ENCODE assay signal across 25 cellular contexts in genomic region chr1:211965108-211965805, GRCh38.
"Had no signal": no experiment of that assay in that cellular context is flagged by ENCODE, and none has a peak within 500 bp of the region (broad histone marks: within the 10 kb centered on the region; RNA-seq: fewer than 3 reads in every experiment).

No MANE protein-coding gene starts in this region.

- H3K4me3 ChIP-seq: breast epithelium, lower lobe of right lung, right atrium auricular region, skin epidermis, tibial nerve, vagina had no signal

- H3K9me3 ChIP-seq: breast epithelium, lower lobe of right lung, right atrium auricular region, tibial nerve, vagina had no signal

- H3K4me1 ChIP-seq: breast epithelium, lower lobe of right lung, right atrium auricular region, tibial nerve, vagina had no signal

- H3K4me1 Mint-ChIP-seq: mesothelial cell of epicardium had no signal

- ATAC-seq: activated naive CD8-positive, alpha-beta T cell treated with anti-CD3 and anti-CD28 coated beads, Interleukin-2, amount 50 U/mL, for 24 hours; activated T-helper 17 cell treated with anti-CD3 and anti-CD28 coated beads, Interleukin-2, amount 50 U/mL, for 72 hours; effector memory CD8-positive, alpha-beta T cell; left colon; lower lobe of right lung had no signal

- H3K9me3 Mint-ChIP-seq: activated naive CD4-positive, alpha-beta T cell treated with anti-CD3 and anti-CD28 coated beads for 36 hours; activated T-helper 17 cell treated with anti-CD3 and anti-CD28 coated beads, Interleukin-2, amount 50 U/mL, for 72 hours; dendritic cell treated with granulocyte-macrophage colony-stimulating factor and Interleukin-4, amounts not matched to agents 40 ng/mL and 50 ng/mL, for 4 days; effector memory CD8-positive, alpha-beta T cell had no signal

- H3K27ac Mint-ChIP-seq: activated naive CD4-positive, alpha-beta T cell treated with anti-CD3 and anti-CD28 coated beads for 36 hours; activated naive CD8-positive, alpha-beta T cell treated with anti-CD3 and anti-CD28 coated beads, Interleukin-2, amount 50 U/mL, for 24 hours; activated T-helper 17 cell treated with anti-CD3 and anti-CD28 coated beads, Interleukin-2, amount 50 U/mL, for 72 hours; dendritic cell treated with granulocyte-macrophage colony-stimulating factor and Interleukin-4, amounts not matched to agents 40 ng/mL and 50 ng/mL, for 4 days; mesothelial cell of epicardium; progenitor cell of endocrine pancreas had no signal

- FAIRE-seq: frontal cortex had no signal

- H3K27me3 ChIP-seq: breast epithelium, right atrium auricular region, tibial nerve, vagina had no signal

- H3K4me3 Mint-ChIP-seq: activated naive CD4-positive, alpha-beta T cell treated with anti-CD3 and anti-CD28 coated beads for 36 hours; activated naive CD8-positive, alpha-beta T cell treated with anti-CD3 and anti-CD28 coated beads, Interleukin-2, amount 50 U/mL, for 24 hours; activated T-helper 17 cell treated with anti-CD3 and anti-CD28 coated beads, Interleukin-2, amount 50 U/mL, for 72 hours; dendritic cell treated with granulocyte-macrophage colony-stimulating factor and Interleukin-4, amounts not matched to agents 40 ng/mL and 50 ng/mL, for 4 days; effector memory CD8-positive, alpha-beta T cell; mesothelial cell of epicardium had no signal

- H3K27ac ChIP-seq: breast epithelium, epithelial cell of prostate, lower lobe of right lung, right atrium auricular region, skin epidermis, tibial nerve, vagina, VCaP had no signal

- DNase-seq: activated CD4-positive, alpha-beta T cell treated with anti-CD3 and anti-CD28 coated beads, Interleukin-2, amount 50 U/mL, for 48 hours; activated naive CD4-positive, alpha-beta T cell treated with anti-CD3 and anti-CD28 coated beads for 36 hours; activated naive CD8-positive, alpha-beta T cell treated with anti-CD3 and anti-CD28 coated beads, Interleukin-2, amount 50 U/mL, for 24 hours; aorta; cerebellar nuclear complex; effector memory CD8-positive, alpha-beta T cell; head of caudate nucleus; left colon; lower lobe of right lung; stimulated activated CD4-positive, alpha-beta T cell treated with anti-CD3 and anti-CD28 coated beads, Interleukin-4, amount 100 ng/mL, for 4 hours; stimulated activated CD8-positive, alpha-beta memory T cell treated with anti-CD3 and anti-CD28 coated beads, Interleukin-4, amount 100 ng/mL, for 48 hours; stimulated activated naive CD4-positive, alpha-beta T cell treated with Interleukin-2 at 50 U/mL for 16 hours; substantia nigra had no signal

- H3K36me3 ChIP-seq: breast epithelium, lower lobe of right lung, vagina had no signal

- H3K27me3 Mint-ChIP-seq: activated naive CD8-positive, alpha-beta T cell treated with anti-CD3 and anti-CD28 coated beads, Interleukin-2, amount 50 U/mL, for 24 hours; activated T-helper 17 cell treated with anti-CD3 and anti-CD28 coated beads, Interleukin-2, amount 50 U/mL, for 72 hours; dendritic cell treated with granulocyte-macrophage colony-stimulating factor and Interleukin-4, amounts not matched to agents 40 ng/mL and 50 ng/mL, for 4 days; effector memory CD8-positive, alpha-beta T cell; progenitor cell of endocrine pancreas had no signal
